2 cellular contexts compared by ENCODE assay signal in the genomic region with DNA sequence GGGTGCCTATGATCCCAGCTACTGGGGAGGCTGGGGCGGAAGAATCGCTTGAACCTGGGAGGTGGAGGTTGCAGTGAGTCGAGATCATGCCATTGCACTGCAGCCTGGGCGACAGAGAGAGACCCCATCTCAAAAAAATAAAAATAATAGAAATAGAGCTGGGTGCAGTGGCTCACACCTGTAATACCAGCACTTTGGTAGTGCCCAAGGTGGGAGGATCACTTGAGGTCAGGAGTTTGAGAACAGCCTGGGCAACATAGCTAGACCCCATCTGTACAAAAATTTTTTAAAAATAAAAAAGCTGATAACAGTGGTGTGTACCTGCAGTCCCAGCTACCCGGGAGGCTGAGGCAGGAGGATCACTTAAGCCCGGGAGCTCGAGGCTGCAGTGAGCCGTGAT. TPM values are rescaled to one million over a fixed set of nuclear protein-coding genes. Genes with fewer than 3 reads are reported as not detected.
"Had no signal": no experiment of that assay in that cellular context is flagged by ENCODE, and none has a peak within 500 bp of the region (broad histone marks: within the 10 kb centered on the region; RNA-seq: fewer than 3 reads in every experiment).

No MANE protein-coding gene starts in this region.

RNA-seq across cellular contexts. Expression of gene HPN, which starts 34.1 kb away (rescaled TPM):
- total RNA-seq: fibroblast of villous mesenchyme, temporal lobe had no signal
